In the genomic region with DNA sequence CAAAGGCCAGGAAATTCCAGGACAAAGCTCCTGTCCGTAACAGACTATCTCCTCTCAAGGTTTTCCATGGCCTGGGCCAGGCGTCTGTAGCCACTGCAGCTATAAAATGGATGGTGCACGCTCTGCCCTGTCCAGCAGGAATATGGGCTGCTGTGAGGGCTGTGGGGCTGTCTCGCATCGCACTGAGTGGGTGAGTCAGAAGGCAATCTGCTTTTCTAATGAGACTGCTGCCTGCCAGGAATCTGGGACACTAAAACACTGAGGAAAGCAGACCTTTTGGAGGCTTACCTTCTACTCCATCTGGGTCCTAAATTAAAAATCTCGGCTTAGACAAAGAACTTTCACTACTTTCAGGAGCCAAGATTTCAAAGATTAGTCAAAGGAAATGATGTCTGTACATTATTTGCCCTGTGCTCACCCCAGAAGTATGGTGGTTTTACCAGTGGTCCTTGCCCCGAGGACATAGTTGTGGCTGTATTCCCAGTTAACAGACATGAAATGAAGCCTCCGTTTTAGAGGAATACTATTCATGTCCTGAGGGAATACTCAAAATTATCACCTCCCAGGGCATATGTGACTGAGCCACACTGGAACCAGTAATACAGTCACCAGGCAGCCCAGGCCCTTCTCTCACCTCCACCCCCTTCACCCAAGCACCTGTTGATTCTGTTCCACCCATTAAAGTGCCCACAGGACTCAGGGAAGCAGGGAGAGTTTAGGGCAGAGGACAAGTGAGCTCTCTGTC, we compare ENCODE assay signal across 10 cellular contexts. TPM values are rescaled to one million over a fixed set of nuclear protein-coding genes. Genes with fewer than 3 reads are reported as not detected.
A peak's percentile ranks its signal among the peaks of the same experiment; 100 is the strongest.
DNase-seq lines count a peak whose midpoint lies in the region; ATAC-seq and TF ChIP-seq lines count a peak whose summit lies in the region.
"Had no signal": no experiment of that assay in that cellular context is flagged by ENCODE, and none has a peak within 500 bp of the region (broad histone marks: within the 10 kb centered on the region; RNA-seq: fewer than 3 reads in every experiment).

No MANE protein-coding gene starts in this region.

- H3K27ac ChIP-seq in ascending aorta = peak overlapping the region; percentile 4 to 21
- peak overlapping the region; percentile 92 for H3K27ac ChIP-seq in left ventricle myocardium inferior (replicated peaks)
- H3K27ac ChIP-seq: tibial artery had no signal

- H3K27ac Mint-ChIP-seq in natural killer cell = no peak overlapping the region

- no peak overlapping the region for H3K4me3 ChIP-seq in ascending aorta
- H3K4me3 ChIP-seq in left ventricle myocardium inferior = no peak overlapping the region
- H3K4me3 ChIP-seq: tibial artery had no signal

- no peaks in the 10 kb centered on the region for H3K27me3 Mint-ChIP-seq in natural killer cell (ENCODE audit: low read depth in 2 of 2)

- H3K4me1 ChIP-seq in ascending aorta = peaks cover 4 to 7% of the 10 kb centered on the region in 2 donors
- peaks cover 95% of the 10 kb centered on the region for H3K4me1 ChIP-seq in left ventricle myocardium inferior

- H3K36me3 Mint-ChIP-seq in natural killer cell = no peaks in the 10 kb centered on the region

- no peak overlapping the region for H3K4me3 Mint-ChIP-seq in natural killer cell

- H3K27me3 ChIP-seq in ascending aorta = no peaks in the 10 kb centered on the region
- H3K27me3 ChIP-seq in left ventricle myocardium inferior (ENCODE audit: low read depth) = no peaks in the 10 kb centered on the region
- H3K27me3 ChIP-seq: tibial artery had no signal

- H3K9me3 ChIP-seq in ascending aorta (no peaks in the 10 kb centered on the region), left ventricle myocardium inferior (replicated peaks) (no peaks in the 10 kb centered on the region)
- H3K9me3 ChIP-seq: tibial artery had no signal

- ATAC-seq in sciatic nerve (peak; percentile 37), HG03095 (IDR thresholded peaks at IDR 0.05; ENCODE audit: unreplicated experiment) (no peak), HG03045 (IDR thresholded peaks at IDR 0.05; ENCODE audit: unreplicated experiment) (no peak), natural killer cell (no peak), GM21381 (IDR thresholded peaks at IDR 0.05; ENCODE audit: unreplicated experiment) (no peak)

- DNase-seq in G401 (ENCODE audit: low spot score) (peak; percentile 72), ascending aorta (ENCODE audit: low spot score in 2 of 2) (no peak), left ventricle myocardium inferior (peak; percentile 47), sciatic nerve (ENCODE audit: low spot score) (no peak), natural killer cell (no peak)
- DNase-seq: activated effector memory CD4-positive, alpha-beta T cell treated with anti-CD3 and anti-CD28 coated beads, Interleukin-2, amount 50 U/mL, for 16 hours had no signal

- no peak for TF ChIP-seq CTCF in ascending aorta (IDR thresholded peaks at IDR 0.05)
- no peak for TF ChIP-seq CTCF in left ventricle myocardium inferior (IDR thresholded peaks at IDR 0.05; ENCODE audit: borderline replicate concordance)
- TF ChIP-seq CTCF in natural killer cell (IDR thresholded peaks at IDR 0.05) = no peak

- H3K36me3 ChIP-seq in ascending aorta (peaks cover 9 to 18% of the 10 kb centered on the region in 2 donors), left ventricle myocardium inferior (peaks cover 24% of the 10 kb centered on the region)

- peaks cover 14 to 25% of the 10 kb centered on the region in 2 donors for H3K4me1 Mint-ChIP-seq in natural killer cell

- H3K9me3 Mint-ChIP-seq in natural killer cell = no peaks in the 10 kb centered on the region

- intact Hi-C loops in ascending aorta (cut with DNase I) = loop anchor here (10.0 kb wide), 1 partner anchor 398 kb away; the partner anchor contains the start of genes IK and NDUFA2
- intact Hi-C loops in left ventricle myocardium inferior (cut with micrococcal nuclease) = no loop called here
- intact Hi-C loops in sciatic nerve (cut with DNase I) = no loop called here
- intact Hi-C loops in natural killer cell (cut with micrococcal nuclease) = no loop called here

- in situ Hi-C loops in G401 (cut with HindIII; ENCODE audit: low sequenced_read_pairs) = no loop called here

RNA-seq across cellular contexts. Expression of gene PFDN1, which starts 56.4 kb away (rescaled TPM):
- 266 and 273 TPM in 2 replicates for total RNA-seq in G401 (2014; rRNA removed; shearing (Covaris generic))
- total RNA-seq in ascending aorta (135 TPM), left ventricle myocardium inferior (68.7 TPM), sciatic nerve (42.7 TPM), natural killer cell (10 to 100 TPM; 28.0 to 39.1 (median 37.6) TPM)

Comparison
In these comparisons a context has a peak if more than half of its experiments do, and no peak if none do; other contexts are left out.
1. DNase-seq: peak in G401 (single experiment) and left ventricle myocardium inferior (single experiment); none in ascending aorta (0 of 2), sciatic nerve (single experiment) and natural killer cell (single experiment).